18 cellular contexts compared by ENCODE assay signal in the genomic region with DNA sequence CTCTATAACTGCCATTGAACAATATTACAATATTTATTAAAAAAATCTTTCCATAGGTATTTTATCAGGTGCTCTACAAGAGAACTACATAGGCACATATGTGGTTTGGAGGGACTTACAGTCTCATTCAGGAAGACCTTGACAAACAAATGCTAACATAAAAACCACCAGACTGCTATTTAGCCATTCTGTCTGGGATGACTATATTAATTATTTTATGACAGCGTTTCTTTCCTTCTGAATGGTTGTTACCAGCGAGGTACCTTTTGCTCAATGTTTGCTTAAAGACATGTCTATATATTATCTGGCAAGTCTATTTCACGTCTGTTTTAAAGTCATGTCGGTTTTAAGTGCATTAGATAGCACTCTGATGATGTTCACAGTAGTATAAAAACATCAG.
"Had no signal": no experiment of that assay in that cellular context is flagged by ENCODE, and none has a peak within 500 bp of the region (broad histone marks: within the 10 kb centered on the region; RNA-seq: fewer than 3 reads in every experiment).

No MANE protein-coding gene starts in this region.

- H3K36me3 Mint-ChIP-seq: WTC11 had no signal

- H3K79me2 ChIP-seq: parathyroid adenoma had no signal

- H3K4me3 ChIP-seq: colonic mucosa, lower lobe of right lung, sigmoid colon, thyroid gland had no signal

- H3K36me3 ChIP-seq: brain microvascular endothelial cell, colonic mucosa, lower lobe of right lung, sigmoid colon, thyroid gland had no signal

- H3K9me3 ChIP-seq: colonic mucosa, lower lobe of right lung, sigmoid colon, thyroid gland had no signal

- H2AFZ ChIP-seq: parathyroid adenoma had no signal

- H3K27ac Mint-ChIP-seq: activated CD8-positive, alpha-beta T cell treated with anti-CD3 and anti-CD28 coated beads, Interleukin-2, amount 10 ng/mL, durations not matched to agents 7 days and 5 days; nephron; WTC11 had no signal

- H3K4me1 ChIP-seq: colonic mucosa, parathyroid adenoma, thyroid gland had no signal

- H3K27me3 ChIP-seq: brain microvascular endothelial cell, colonic mucosa, sigmoid colon, thyroid gland had no signal

- H3K9ac ChIP-seq: parathyroid adenoma had no signal

- H3K4me3 Mint-ChIP-seq: activated CD8-positive, alpha-beta T cell treated with anti-CD3 and anti-CD28 coated beads, Interleukin-2, amount 10 ng/mL, durations not matched to agents 7 days and 5 days; nephron; WTC11 had no signal

- H3K9me3 Mint-ChIP-seq: nephron, WTC11 had no signal

- H3K4me1 Mint-ChIP-seq: WTC11 had no signal

- DNase-seq: activated CD4-positive, alpha-beta T cell treated with anti-CD3 and anti-CD28 coated beads for 48 hours; activated CD8-positive, alpha-beta T cell treated with anti-CD3 and anti-CD28 coated beads, Interleukin-2, amount 10 ng/mL, durations not matched to agents 7 days and 5 days; anterior cingulate cortex; brain microvascular endothelial cell; central memory CD4-positive, alpha-beta T cell; colonic mucosa; erythroblast; foreskin melanocyte; glutamatergic neuron; hippocampal formation; lower lobe of right lung; sigmoid colon; stimulated activated CD8-positive, alpha-beta memory T cell treated with anti-CD3 and anti-CD28 coated beads, Interleukin-4, amount 100 ng/mL, for 48 hours; stimulated activated naive CD4-positive, alpha-beta T cell treated with Interleukin-2 at 50 U/mL for 16 hours; thyroid gland had no signal

- ATAC-seq: activated CD8-positive, alpha-beta T cell treated with anti-CD3 and anti-CD28 coated beads, Interleukin-2, amount 10 ng/mL, durations not matched to agents 7 days and 5 days; lower lobe of right lung; WTC11 had no signal

- H3K27ac ChIP-seq: brain microvascular endothelial cell, colonic mucosa, lower lobe of right lung, parathyroid adenoma, sigmoid colon, thyroid gland had no signal
